Comparison of ENCODE assay signal across 1 cellular context in the genomic region with DNA sequence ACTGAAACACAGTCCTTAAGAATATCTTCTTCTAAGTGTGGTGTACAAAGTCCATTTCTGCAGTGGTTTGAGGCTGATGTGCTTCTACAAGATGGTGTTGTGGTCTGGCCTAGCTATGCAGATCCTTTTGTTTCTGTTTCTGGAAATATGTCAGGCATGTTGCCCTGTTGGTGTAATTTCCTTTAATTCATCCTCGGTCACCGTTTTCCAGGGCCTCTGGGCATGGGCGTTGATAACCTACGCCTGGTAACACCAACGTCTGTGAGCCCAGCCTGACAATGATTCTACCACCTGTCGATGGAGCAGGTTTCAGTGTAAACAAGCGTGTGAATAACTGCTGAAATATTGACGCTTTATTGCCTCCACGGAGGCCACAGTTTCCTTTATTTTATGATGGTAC.
TF ChIP-seq lines count a peak whose summit lies in the region.

No MANE protein-coding gene starts in this region.

TF ChIP-seq in HepG2, 621 proteins besides CTCF, POLR2A, EP300 and RAD21:
- TF ChIP-seq ATF4 (CRISPR knock-in tag; IDR thresholded peaks at IDR 0.05), result no peak
- TF ChIP-seq, protein P1, sequence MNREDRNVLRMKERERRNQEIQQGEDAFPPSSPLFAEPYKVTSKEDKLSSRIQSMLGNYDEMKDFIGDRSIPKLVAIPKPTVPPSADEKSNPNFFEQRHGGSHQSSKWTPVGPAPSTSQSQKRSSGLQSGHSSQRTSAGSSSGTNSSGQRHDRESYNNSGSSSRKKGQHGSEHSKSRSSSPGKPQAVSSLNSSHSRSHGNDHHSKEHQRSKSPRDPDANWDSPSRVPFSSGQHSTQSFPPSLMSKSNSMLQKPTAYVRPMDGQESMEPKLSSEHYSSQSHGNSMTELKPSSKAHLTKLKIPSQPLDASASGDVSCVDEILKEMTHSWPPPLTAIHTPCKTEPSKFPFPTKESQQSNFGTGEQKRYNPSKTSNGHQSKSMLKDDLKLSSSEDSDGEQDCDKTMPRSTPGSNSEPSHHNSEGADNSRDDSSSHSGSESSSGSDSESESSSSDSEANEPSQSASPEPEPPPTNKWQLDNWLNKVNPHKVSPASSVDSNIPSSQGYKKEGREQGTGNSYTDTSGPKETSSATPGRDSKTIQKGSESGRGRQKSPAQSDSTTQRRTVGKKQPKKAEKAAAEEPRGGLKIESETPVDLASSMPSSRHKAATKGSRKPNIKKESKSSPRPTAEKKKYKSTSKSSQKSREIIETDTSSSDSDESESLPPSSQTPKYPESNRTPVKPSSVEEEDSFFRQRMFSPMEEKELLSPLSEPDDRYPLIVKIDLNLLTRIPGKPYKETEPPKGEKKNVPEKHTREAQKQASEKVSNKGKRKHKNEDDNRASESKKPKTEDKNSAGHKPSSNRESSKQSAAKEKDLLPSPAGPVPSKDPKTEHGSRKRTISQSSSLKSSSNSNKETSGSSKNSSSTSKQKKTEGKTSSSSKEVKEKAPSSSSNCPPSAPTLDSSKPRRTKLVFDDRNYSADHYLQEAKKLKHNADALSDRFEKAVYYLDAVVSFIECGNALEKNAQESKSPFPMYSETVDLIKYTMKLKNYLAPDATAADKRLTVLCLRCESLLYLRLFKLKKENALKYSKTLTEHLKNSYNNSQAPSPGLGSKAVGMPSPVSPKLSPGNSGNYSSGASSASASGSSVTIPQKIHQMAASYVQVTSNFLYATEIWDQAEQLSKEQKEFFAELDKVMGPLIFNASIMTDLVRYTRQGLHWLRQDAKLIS (CRISPR knock-in tag; IDR thresholded peaks at IDR 0.05), result no peak
- TF ChIP-seq KAT2B (IDR thresholded peaks at IDR 0.05; ENCODE audit: borderline replicate concordance, low read depth, low read length), result no peak
- no peak for TF ChIP-seq HMGXB3 (CRISPR knock-in tag; IDR thresholded peaks at IDR 0.05; ENCODE audit: borderline replicate concordance)
- TF ChIP-seq ZSCAN20 (CRISPR knock-in tag; IDR thresholded peaks at IDR 0.05; ENCODE audit: borderline replicate concordance), result no peak
- no peak for TF ChIP-seq RXRA (CRISPR knock-in tag; IDR thresholded peaks at IDR 0.05)
- no peak for TF ChIP-seq SIX1 (CRISPR knock-in tag; IDR thresholded peaks at IDR 0.05; ENCODE audit: borderline replicate concordance)
- no peak for TF ChIP-seq SYNCRIP (IDR thresholded peaks at IDR 0.05; ENCODE audit: insufficient read depth, low read depth, low read length)
- no peak for TF ChIP-seq JUNB (CRISPR knock-in tag; IDR thresholded peaks at IDR 0.05; ENCODE audit: borderline replicate concordance)
- TF ChIP-seq MATR3 (CRISPR knock-in tag; IDR thresholded peaks at IDR 0.05), result no peak
- no peak for TF ChIP-seq ZNF7 (CRISPR knock-in tag; IDR thresholded peaks at IDR 0.05)
- no peak for TF ChIP-seq ZFP41 (CRISPR knock-in tag; IDR thresholded peaks at IDR 0.05; ENCODE audit: borderline replicate concordance)
- TF ChIP-seq, protein P2, sequence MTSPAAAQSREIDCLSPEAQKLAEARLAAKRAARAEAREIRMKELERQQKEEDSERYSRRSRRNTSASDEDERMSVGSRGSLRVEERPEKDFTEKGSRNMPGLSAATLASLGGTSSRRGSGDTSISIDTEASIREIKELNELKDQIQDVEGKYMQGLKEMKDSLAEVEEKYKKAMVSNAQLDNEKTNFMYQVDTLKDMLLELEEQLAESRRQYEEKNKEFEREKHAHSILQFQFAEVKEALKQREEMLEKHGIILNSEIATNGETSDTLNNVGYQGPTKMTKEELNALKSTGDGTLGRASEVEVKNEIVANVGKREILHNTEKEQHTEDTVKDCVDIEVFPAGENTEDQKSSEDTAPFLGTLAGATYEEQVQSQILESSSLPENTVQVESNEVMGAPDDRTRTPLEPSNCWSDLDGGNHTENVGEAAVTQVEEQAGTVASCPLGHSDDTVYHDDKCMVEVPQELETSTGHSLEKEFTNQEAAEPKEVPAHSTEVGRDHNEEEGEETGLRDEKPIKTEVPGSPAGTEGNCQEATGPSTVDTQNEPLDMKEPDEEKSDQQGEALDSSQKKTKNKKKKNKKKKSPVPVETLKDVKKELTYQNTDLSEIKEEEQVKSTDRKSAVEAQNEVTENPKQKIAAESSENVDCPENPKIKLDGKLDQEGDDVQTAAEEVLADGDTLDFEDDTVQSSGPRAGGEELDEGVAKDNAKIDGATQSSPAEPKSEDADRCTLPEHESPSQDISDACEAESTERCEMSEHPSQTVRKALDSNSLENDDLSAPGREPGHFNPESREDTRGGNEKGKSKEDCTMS (CRISPR knock-in tag; conservative IDR thresholded peaks at IDR 0.05), result no peak
TF ChIP-seq in HepG2: peak in this region for 0.
